In the genomic region with DNA sequence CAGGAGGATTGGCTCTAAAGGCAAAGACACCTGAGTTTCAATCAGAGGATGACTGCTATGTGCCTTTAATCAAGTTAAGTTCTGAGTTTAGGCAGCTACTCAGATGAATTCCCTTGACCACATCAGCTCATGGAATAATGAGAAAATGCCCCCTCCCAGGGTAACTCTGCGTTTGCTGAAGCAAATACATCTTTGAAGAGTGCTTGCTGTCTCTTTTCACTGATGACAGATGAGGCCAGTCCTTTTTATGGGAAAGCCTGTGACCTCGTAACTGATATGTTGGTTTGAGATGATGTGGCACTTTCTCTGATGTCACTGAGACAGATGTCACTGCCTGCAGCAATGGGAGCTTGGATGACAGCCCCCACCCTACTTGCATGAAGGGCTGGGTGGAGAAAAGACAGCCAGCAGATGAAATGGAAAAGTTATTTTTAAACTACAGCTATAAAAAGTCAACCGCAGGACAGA, we compare ENCODE assay signal across 1 cellular context.
TF ChIP-seq lines count a peak whose summit lies in the region.

No MANE protein-coding gene starts in this region.

TF ChIP-seq in GM12878, 131 proteins besides CTCF, POLR2A, EP300 and RAD21 (continued from another document):
- TF ChIP-seq, protein P1, sequence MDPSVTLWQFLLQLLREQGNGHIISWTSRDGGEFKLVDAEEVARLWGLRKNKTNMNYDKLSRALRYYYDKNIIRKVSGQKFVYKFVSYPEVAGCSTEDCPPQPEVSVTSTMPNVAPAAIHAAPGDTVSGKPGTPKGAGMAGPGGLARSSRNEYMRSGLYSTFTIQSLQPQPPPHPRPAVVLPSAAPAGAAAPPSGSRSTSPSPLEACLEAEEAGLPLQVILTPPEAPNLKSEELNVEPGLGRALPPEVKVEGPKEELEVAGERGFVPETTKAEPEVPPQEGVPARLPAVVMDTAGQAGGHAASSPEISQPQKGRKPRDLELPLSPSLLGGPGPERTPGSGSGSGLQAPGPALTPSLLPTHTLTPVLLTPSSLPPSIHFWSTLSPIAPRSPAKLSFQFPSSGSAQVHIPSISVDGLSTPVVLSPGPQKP (IDR thresholded peaks at IDR 0.05; ENCODE audit: low read depth, low read length), result no peak
- TF ChIP-seq HDGF (IDR thresholded peaks at IDR 0.05) (no peak), NFIC (IDR thresholded peaks at IDR 0.05; ENCODE audit: low read depth, low read length) (peak; percentile 73), CREM (IDR thresholded peaks at IDR 0.05; ENCODE audit: low read depth) (peak; percentile 87), JUNB (IDR thresholded peaks at IDR 0.05) (peak; percentile 84), IRF5 (IDR thresholded peaks at IDR 0.05; ENCODE audit: borderline replicate concordance) (no peak), ZNF384 (IDR thresholded peaks at IDR 0.05; ENCODE audit: borderline replicate concordance, low read depth, low read length) (no peak), NR2C1 (IDR thresholded peaks at IDR 0.05) (no peak)
- TF ChIP-seq, protein P2, sequence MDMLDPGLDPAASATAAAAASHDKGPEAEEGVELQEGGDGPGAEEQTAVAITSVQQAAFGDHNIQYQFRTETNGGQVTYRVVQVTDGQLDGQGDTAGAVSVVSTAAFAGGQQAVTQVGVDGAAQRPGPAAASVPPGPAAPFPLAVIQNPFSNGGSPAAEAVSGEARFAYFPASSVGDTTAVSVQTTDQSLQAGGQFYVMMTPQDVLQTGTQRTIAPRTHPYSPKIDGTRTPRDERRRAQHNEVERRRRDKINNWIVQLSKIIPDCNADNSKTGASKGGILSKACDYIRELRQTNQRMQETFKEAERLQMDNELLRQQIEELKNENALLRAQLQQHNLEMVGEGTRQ (IDR thresholded peaks at IDR 0.05; ENCODE audit: borderline replicate concordance, low read depth, low read length), result no peak
